ENCODE assay signal across 1 cellular context in genomic region chr16:30445408-30446202, GRCh38.
TF ChIP-seq lines count a peak whose summit lies in the region.

A gene with protein sequence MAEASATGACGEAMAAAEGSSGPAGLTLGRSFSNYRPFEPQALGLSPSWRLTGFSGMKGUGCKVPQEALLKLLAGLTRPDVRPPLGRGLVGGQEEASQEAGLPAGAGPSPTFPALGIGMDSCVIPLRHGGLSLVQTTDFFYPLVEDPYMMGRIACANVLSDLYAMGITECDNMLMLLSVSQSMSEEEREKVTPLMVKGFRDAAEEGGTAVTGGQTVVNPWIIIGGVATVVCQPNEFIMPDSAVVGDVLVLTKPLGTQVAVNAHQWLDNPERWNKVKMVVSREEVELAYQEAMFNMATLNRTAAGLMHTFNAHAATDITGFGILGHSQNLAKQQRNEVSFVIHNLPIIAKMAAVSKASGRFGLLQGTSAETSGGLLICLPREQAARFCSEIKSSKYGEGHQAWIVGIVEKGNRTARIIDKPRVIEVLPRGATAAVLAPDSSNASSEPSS (minus strand): TSS chr16:30445874. CDS start chr16:30445727, 147 bp downstream.

TF ChIP-seq in K562, 482 proteins besides CTCF, POLR2A, EP300 and RAD21 (continued from another document and continues in another):
- no peak for TF ChIP-seq ZNF280A (IDR thresholded peaks at IDR 0.05; ENCODE audit: low read depth, partially characterized antibody)
- no peak for TF ChIP-seq ADNP (tag; IDR thresholded peaks at IDR 0.05)
- no peak for TF ChIP-seq ZC3H4 (CRISPR knock-in tag; IDR thresholded peaks at IDR 0.05; ENCODE audit: borderline replicate concordance)
- TF ChIP-seq BCOR (IDR thresholded peaks at IDR 0.05): no peak
- TF ChIP-seq SMARCE1 (IDR thresholded peaks at IDR 0.05): no peak; the same call in 1 of the 2 replicates
- peak; percentile 96 for TF ChIP-seq ZNF175 (CRISPR knock-in tag; IDR thresholded peaks at IDR 0.05; ENCODE audit: low read depth)
- no peak for TF ChIP-seq SNIP1 (IDR thresholded peaks at IDR 0.05; ENCODE audit: low read depth)
- TF ChIP-seq, protein P1, sequence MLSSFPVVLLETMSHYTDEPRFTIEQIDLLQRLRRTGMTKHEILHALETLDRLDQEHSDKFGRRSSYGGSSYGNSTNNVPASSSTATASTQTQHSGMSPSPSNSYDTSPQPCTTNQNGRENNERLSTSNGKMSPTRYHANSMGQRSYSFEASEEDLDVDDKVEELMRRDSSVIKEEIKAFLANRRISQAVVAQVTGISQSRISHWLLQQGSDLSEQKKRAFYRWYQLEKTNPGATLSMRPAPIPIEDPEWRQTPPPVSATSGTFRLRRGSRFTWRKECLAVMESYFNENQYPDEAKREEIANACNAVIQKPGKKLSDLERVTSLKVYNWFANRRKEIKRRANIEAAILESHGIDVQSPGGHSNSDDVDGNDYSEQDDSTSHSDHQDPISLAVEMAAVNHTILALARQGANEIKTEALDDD (IDR thresholded peaks at IDR 0.05): no peak
- TF ChIP-seq, protein P2, sequence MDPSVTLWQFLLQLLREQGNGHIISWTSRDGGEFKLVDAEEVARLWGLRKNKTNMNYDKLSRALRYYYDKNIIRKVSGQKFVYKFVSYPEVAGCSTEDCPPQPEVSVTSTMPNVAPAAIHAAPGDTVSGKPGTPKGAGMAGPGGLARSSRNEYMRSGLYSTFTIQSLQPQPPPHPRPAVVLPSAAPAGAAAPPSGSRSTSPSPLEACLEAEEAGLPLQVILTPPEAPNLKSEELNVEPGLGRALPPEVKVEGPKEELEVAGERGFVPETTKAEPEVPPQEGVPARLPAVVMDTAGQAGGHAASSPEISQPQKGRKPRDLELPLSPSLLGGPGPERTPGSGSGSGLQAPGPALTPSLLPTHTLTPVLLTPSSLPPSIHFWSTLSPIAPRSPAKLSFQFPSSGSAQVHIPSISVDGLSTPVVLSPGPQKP (CRISPR knock-in tag; IDR thresholded peaks at IDR 0.05): no peak
- peak; percentile 86 for TF ChIP-seq SP2 (IDR thresholded peaks at IDR 0.05; ENCODE audit: extremely low read depth, low read depth, low read length, poor library complexity, severe bottlenecking)
- TF ChIP-seq ELF1 (tag; IDR thresholded peaks at IDR 0.05): peak; percentile 73
- no peak for TF ChIP-seq ZNF165 (CRISPR knock-in tag; IDR thresholded peaks at IDR 0.05; ENCODE audit: borderline replicate concordance)
- TF ChIP-seq ZBTB12 (CRISPR knock-in tag; IDR thresholded peaks at IDR 0.05): no peak; the same call in 1 of the 2 replicates
- no peak; the same call in 1 of the 2 replicates for TF ChIP-seq ATF6 (CRISPR knock-in tag; IDR thresholded peaks at IDR 0.05)
- no peak for TF ChIP-seq EZH2 (IDR thresholded peaks at IDR 0.05; ENCODE audit: borderline replicate concordance, low read depth, low read length)
- no peak for TF ChIP-seq RBM15 (IDR thresholded peaks at IDR 0.05; ENCODE audit: insufficient read depth, low read length)
- peak; percentile 91; the same call in 1 of the 2 replicates for TF ChIP-seq ZNF197 (CRISPR knock-in tag; IDR thresholded peaks at IDR 0.05; ENCODE audit: low read depth)
- peak; percentile 80 for TF ChIP-seq TAF7 (tag; IDR thresholded peaks at IDR 0.05)
- no peak for TF ChIP-seq RNF219 (CRISPR knock-in tag; IDR thresholded peaks at IDR 0.05)
- no peak for TF ChIP-seq ESRRB (CRISPR knock-in tag; IDR thresholded peaks at IDR 0.05; ENCODE audit: borderline replicate concordance)
- TF ChIP-seq PRMT5 (CRISPR knock-in tag; IDR thresholded peaks at IDR 0.05): no peak
- peak; percentile 75 to 87 for TF ChIP-seq MNT (conservative IDR thresholded peaks at IDR 0.05)
- no peak for TF ChIP-seq FOXJ3 (CRISPR knock-in tag; IDR thresholded peaks at IDR 0.05)
- no peak for TF ChIP-seq SNRNP70 (optimal IDR thresholded peaks at IDR 0.05; ENCODE audit: low read depth, low read length)
- no peak for TF ChIP-seq HDGF (IDR thresholded peaks at IDR 0.05)
- no peak for TF ChIP-seq ZNF3 (CRISPR knock-in tag; IDR thresholded peaks at IDR 0.05)
- no peak for TF ChIP-seq NFIX (CRISPR knock-in tag; IDR thresholded peaks at IDR 0.05; ENCODE audit: low read depth)
- TF ChIP-seq HINFP (tag; conservative IDR thresholded peaks at IDR 0.05; ENCODE audit: low read depth): no peak
- no peak for TF ChIP-seq HMG20A (CRISPR knock-in tag; conservative IDR thresholded peaks at IDR 0.05)
- no peak for TF ChIP-seq BCL6 (CRISPR knock-in tag; IDR thresholded peaks at IDR 0.05)
- TF ChIP-seq BRD4 (IDR thresholded peaks at IDR 0.05): no peak; the same call in 1 of the 2 replicates
- TF ChIP-seq ZNF280B (CRISPR knock-in tag; IDR thresholded peaks at IDR 0.05): no peak
- peak; percentile 45; the same call in 1 of the 2 replicates for TF ChIP-seq NR2C1 (IDR thresholded peaks at IDR 0.05)
- peak; percentile 66 for TF ChIP-seq NR2C1 (tag; IDR thresholded peaks at IDR 0.05)
- TF ChIP-seq CTBP1 (IDR thresholded peaks at IDR 0.05; ENCODE audit: borderline replicate concordance): 0 out of 2 replicates have a peak, but pooled peaks have one; percentile 16
- peak; percentile 97 for TF ChIP-seq BHLHE40 (IDR thresholded peaks at IDR 0.05; ENCODE audit: low read length)
- TF ChIP-seq, protein P3, sequence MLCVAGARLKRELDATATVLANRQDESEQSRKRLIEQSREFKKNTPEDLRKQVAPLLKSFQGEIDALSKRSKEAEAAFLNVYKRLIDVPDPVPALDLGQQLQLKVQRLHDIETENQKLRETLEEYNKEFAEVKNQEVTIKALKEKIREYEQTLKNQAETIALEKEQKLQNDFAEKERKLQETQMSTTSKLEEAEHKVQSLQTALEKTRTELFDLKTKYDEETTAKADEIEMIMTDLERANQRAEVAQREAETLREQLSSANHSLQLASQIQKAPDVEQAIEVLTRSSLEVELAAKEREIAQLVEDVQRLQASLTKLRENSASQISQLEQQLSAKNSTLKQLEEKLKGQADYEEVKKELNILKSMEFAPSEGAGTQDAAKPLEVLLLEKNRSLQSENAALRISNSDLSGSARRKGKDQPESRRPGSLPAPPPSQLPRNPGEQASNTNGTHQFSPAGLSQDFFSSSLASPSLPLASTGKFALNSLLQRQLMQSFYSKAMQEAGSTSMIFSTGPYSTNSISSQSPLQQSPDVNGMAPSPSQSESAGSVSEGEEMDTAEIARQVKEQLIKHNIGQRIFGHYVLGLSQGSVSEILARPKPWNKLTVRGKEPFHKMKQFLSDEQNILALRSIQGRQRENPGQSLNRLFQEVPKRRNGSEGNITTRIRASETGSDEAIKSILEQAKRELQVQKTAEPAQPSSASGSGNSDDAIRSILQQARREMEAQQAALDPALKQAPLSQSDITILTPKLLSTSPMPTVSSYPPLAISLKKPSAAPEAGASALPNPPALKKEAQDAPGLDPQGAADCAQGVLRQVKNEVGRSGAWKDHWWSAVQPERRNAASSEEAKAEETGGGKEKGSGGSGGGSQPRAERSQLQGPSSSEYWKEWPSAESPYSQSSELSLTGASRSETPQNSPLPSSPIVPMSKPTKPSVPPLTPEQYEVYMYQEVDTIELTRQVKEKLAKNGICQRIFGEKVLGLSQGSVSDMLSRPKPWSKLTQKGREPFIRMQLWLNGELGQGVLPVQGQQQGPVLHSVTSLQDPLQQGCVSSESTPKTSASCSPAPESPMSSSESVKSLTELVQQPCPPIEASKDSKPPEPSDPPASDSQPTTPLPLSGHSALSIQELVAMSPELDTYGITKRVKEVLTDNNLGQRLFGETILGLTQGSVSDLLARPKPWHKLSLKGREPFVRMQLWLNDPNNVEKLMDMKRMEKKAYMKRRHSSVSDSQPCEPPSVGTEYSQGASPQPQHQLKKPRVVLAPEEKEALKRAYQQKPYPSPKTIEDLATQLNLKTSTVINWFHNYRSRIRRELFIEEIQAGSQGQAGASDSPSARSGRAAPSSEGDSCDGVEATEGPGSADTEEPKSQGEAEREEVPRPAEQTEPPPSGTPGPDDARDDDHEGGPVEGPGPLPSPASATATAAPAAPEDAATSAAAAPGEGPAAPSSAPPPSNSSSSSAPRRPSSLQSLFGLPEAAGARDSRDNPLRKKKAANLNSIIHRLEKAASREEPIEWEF (CRISPR knock-in tag; IDR thresholded peaks at IDR 0.05): no peak
- no peak for TF ChIP-seq ZNF444 (CRISPR knock-in tag; IDR thresholded peaks at IDR 0.05)
- peak in 1 of 2 experiments; percentile 38; a peak in 1 of 4 replicates for TF ChIP-seq RCOR1 (IDR thresholded peaks at IDR 0.05; ENCODE audit: borderline replicate concordance in 1 of 2, low read depth in 2 of 2, low read length in 2 of 2)
- no peak for TF ChIP-seq NFE2 (IDR thresholded peaks at IDR 0.05; ENCODE audit: low read depth)
- TF ChIP-seq CCNT2 (IDR thresholded peaks at IDR 0.05; ENCODE audit: borderline replicate concordance, extremely low read depth, insufficient read length, low read depth, low read length): no peak
- TF ChIP-seq RAD51 (IDR thresholded peaks at IDR 0.05; ENCODE audit: borderline replicate concordance, low read depth): peak; percentile 92
